ENCODE assay signal across 1 cellular context in genomic region chr10:89553064-89553734, GRCh38.
TF ChIP-seq lines count a peak whose summit lies in the region.

No MANE protein-coding gene starts in this region.

TF ChIP-seq in HepG2, 621 proteins besides CTCF, POLR2A, EP300 and RAD21 (continued from another document):
- TF ChIP-seq LRRFIP1 (CRISPR knock-in tag; conservative IDR thresholded peaks at IDR 0.05) (no peak), ZNF281 (CRISPR knock-in tag; IDR thresholded peaks at IDR 0.05; ENCODE audit: borderline replicate concordance) (no peak), ZNF234 (CRISPR knock-in tag; conservative IDR thresholded peaks at IDR 0.05) (no peak), ZKSCAN5 (CRISPR knock-in tag; IDR thresholded peaks at IDR 0.05) (no peak), ZNF784 (CRISPR knock-in tag; IDR thresholded peaks at IDR 0.05; ENCODE audit: borderline replicate concordance) (no peak), ZNF430 (CRISPR knock-in tag; IDR thresholded peaks at IDR 0.05) (no peak), SMC3 (IDR thresholded peaks at IDR 0.05; ENCODE audit: low read length) (no peak)
TF ChIP-seq in HepG2: peak in this region for 0.
